18 cellular contexts compared by ENCODE assay signal in the genomic region with DNA sequence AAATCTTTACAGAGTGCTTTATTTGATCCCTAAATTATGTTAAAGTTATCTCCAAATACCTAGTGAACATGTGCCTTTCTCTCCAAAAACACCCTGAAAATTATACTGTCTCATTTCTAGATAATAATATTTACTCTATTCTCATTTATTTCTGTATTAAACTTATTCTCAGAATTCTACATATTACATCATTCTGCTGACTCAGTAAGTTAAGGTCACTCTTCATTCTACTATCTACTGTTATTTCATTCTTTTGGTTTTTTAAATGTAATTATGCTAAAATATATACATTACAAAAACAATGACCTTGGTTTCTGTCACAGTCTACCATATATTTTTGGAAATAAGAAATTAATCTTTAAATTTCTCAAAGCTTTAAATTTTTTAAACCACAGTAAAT.
"Had no signal": no experiment of that assay in that cellular context is flagged by ENCODE, and none has a peak within 500 bp of the region (broad histone marks: within the 10 kb centered on the region; RNA-seq: fewer than 3 reads in every experiment).

No MANE protein-coding gene starts in this region.

- DNase-seq: cortex of kidney; dorsolateral prefrontal cortex; effector CD8-positive, alpha-beta T cell; immature natural killer cell; mammary epithelial cell; naive thymus-derived CD4-positive, alpha-beta T cell; small intestine; stimulated activated CD4-positive, alpha-beta T cell treated with anti-CD3 and anti-CD28 coated beads, Interleukin-12 subunit alpha, Interleukin-12 subunit beta, amount 100 ng/mL, for 4 hours; stimulated activated naive CD4-positive, alpha-beta T cell; stomach; substantia nigra; transverse colon had no signal

- H3K27ac ChIP-seq: epithelial cell of prostate, esophagus muscularis mucosa, gastroesophageal sphincter, neutrophil, right atrium auricular region, stomach, thoracic aorta, transverse colon had no signal

- FAIRE-seq: small intestine had no signal

- H3K27me3 Mint-ChIP-seq: naive thymus-derived CD4-positive, alpha-beta T cell had no signal

- H3K9me3 Mint-ChIP-seq: immature natural killer cell; naive thymus-derived CD4-positive, alpha-beta T cell had no signal

- H3K4me1 ChIP-seq: esophagus muscularis mucosa, gastroesophageal sphincter, stomach, transverse colon had no signal

- ATAC-seq: gastroesophageal sphincter; naive thymus-derived CD4-positive, alpha-beta T cell had no signal

- H3K4me3 ChIP-seq: dorsolateral prefrontal cortex, esophagus muscularis mucosa, gastroesophageal sphincter, right atrium auricular region, stomach, thoracic aorta, transverse colon had no signal

- H3K9me3 ChIP-seq: esophagus muscularis mucosa, gastroesophageal sphincter, neutrophil, right atrium auricular region, stomach, thoracic aorta, transverse colon had no signal

- H3K27ac Mint-ChIP-seq: immature natural killer cell had no signal

- H3K27me3 ChIP-seq: dorsolateral prefrontal cortex, esophagus muscularis mucosa, gastroesophageal sphincter, neutrophil, right atrium auricular region, stomach, transverse colon had no signal

- H3K4me3 Mint-ChIP-seq: immature natural killer cell; naive thymus-derived CD4-positive, alpha-beta T cell had no signal
